Comparison of ENCODE assay signal across 8 cellular contexts in genomic region chr6:13575377-13575775, GRCh38. TPM values are rescaled to one million over a fixed set of nuclear protein-coding genes. Genes with fewer than 3 reads are reported as not detected.
DNase-seq lines count a peak whose midpoint lies in the region; ATAC-seq and TF ChIP-seq lines count a peak whose summit lies in the region.

No MANE protein-coding gene starts in this region.

- TF ChIP-seq CTCF in 22Rv1 (IDR thresholded peaks at IDR 0.05) (peak; percentile 82), brain (conservative IDR thresholded peaks at IDR 0.05) (peak; percentile 85 to 94)

- H3K4me1 Mint-ChIP-seq in brain = peaks cover 38% of the 10 kb centered on the region

- H3K4me3 Mint-ChIP-seq in brain = peak overlapping the region; percentile 94 to 99 (median 98)

- H3K4me3 ChIP-seq in mononuclear cell (ENCODE audit: low read length) = peak overlapping the region; percentile 88
- peak overlapping the region in 1 of 2 donors; percentile 59 for H3K4me3 ChIP-seq in aorta (ENCODE audit: low read length in 2 of 2)

- H3K27ac ChIP-seq in 22Rv1 = peak overlapping the region; percentile 97
- no peak overlapping the region for H3K27ac ChIP-seq in aorta (ENCODE audit: low read depth in 1 of 2, low read length in 2 of 2)

- peaks cover 10% of the 10 kb centered on the region for H3K27me3 Mint-ChIP-seq in brain

- H3K9me3 ChIP-seq in mononuclear cell (ENCODE audit: low read depth, low read length) (no peaks in the 10 kb centered on the region), aorta (ENCODE audit: control insufficient read depth, low read length) (no peaks in the 10 kb centered on the region)

- DNase-seq in aorta (no peak), mesenteric fat pad (ENCODE audit: low spot score) (no peak)

- no peaks in the 10 kb centered on the region for H3K27me3 ChIP-seq in mononuclear cell (ENCODE audit: insufficient read depth, low read length)
- no peaks in the 10 kb centered on the region for H3K27me3 ChIP-seq in aorta (ENCODE audit: control insufficient read depth in 1 of 2, insufficient read depth in 2 of 2, low read length in 1 of 2)

- H3K36me3 Mint-ChIP-seq in brain = peaks cover 20% of the 10 kb centered on the region

- ATAC-seq in HG03469 (IDR thresholded peaks at IDR 0.05; ENCODE audit: unreplicated experiment) (peak; percentile 12), aorta (ENCODE audit: low FRiP score) (no peak), HG03439 (IDR thresholded peaks at IDR 0.05; ENCODE audit: unreplicated experiment) (no peak), GM21717 (IDR thresholded peaks at IDR 0.05; ENCODE audit: unreplicated experiment) (no peak)

- peaks cover 0 to 19% (median 9%) of the 10 kb centered on the region in 5 experiments for H3K9me3 Mint-ChIP-seq in brain

- peaks cover 17% of the 10 kb centered on the region for H3K4me1 ChIP-seq in mononuclear cell (ENCODE audit: insufficient read depth, low read length)
- H3K4me1 ChIP-seq in aorta (ENCODE audit: control insufficient read depth in 1 of 2, insufficient read depth in 2 of 2, low read length in 2 of 2) = no peaks in the 10 kb centered on the region

- 23 to 25% methylated on average over 3 of the region's 3 CpGs for WGBS in aorta, 2 donors

- H3K27ac Mint-ChIP-seq in brain = peak overlapping the region; percentile 97 to 99 (median 98)

- intact Hi-C loops in aorta (cut with DNase I) = no loop called here

- peaks cover 0 to 2% of the 10 kb centered on the region in 2 donors for H3K36me3 ChIP-seq in aorta (ENCODE audit: control insufficient read depth in 1 of 2, insufficient read depth in 2 of 2, low read length in 1 of 2)

RNA-seq across cellular contexts. Expression of gene SIRT5, which starts 1.0 kb away (rescaled TPM):
- 13.6 TPM for polyA plus RNA-seq in brain (ENCODE audit: insufficient read depth, low read depth, low replicate concordance)
- 6.2 TPM for total RNA-seq in mononuclear cell
- total RNA-seq in aorta = 1 to 10 TPM; 8.1 to 9.8 TPM
- polyA plus RNA-seq in aorta = 1 to 10 TPM; 5.0 to 6.5 TPM
- 8.8 TPM for total RNA-seq in mesenteric fat pad

RNA-seq across cellular contexts. Expression of gene NOL7, which starts 39.8 kb away (rescaled TPM):
- polyA plus RNA-seq in brain (ENCODE audit: insufficient read depth, low read depth, low replicate concordance) (60.9 TPM), aorta (10 to 100 TPM; 63.1 to 70.0 TPM)
- total RNA-seq in mononuclear cell (46.2 TPM), aorta (10 to 100 TPM; 47.4 to 54.0 TPM), mesenteric fat pad (47.0 TPM)
